Comparison of ENCODE assay signal across 8 cellular contexts in genomic region chr3:122609798-122610559, GRCh38. TPM values are rescaled to one million over a fixed set of nuclear protein-coding genes. Genes with fewer than 3 reads are reported as not detected.
A peak's percentile ranks its signal among the peaks of the same experiment; 100 is the strongest.
DNase-seq lines count a peak whose midpoint lies in the region; ATAC-seq and TF ChIP-seq lines count a peak whose summit lies in the region.

No MANE protein-coding gene starts in this region.

- H3K4me3 Mint-ChIP-seq in activated naive CD8-positive, alpha-beta T cell treated with anti-CD3 and anti-CD28 coated beads for 36 hours, result peak overlapping the region; percentile 35

- H3K4me3 ChIP-seq in GM12864 (ENCODE audit: low read depth, low read length), result no peak overlapping the region
- peak overlapping the region; percentile 55 for H3K4me3 ChIP-seq in skeletal muscle satellite cell (ENCODE audit: low read length)
- H3K4me3 ChIP-seq in heart left ventricle, result no peak overlapping the region

- H3K27ac Mint-ChIP-seq in activated naive CD8-positive, alpha-beta T cell treated with anti-CD3 and anti-CD28 coated beads for 36 hours, result peak overlapping the region; percentile 89

- DNase-seq in GM12864 (ENCODE audit: low read depth) (peak; percentile 92), HS-5 (ENCODE audit: low read depth) (peak; percentile 71), heart left ventricle (no peak), NCI-H1105 treated with DMSO at 0.1 percent for 48 hours (lab: John Stamatoyannopoulos, UW) (no peak), posterior vena cava (ENCODE audit: low spot score) (no peak)
- DNase-seq in activated naive CD8-positive, alpha-beta T cell treated with anti-CD3 and anti-CD28 coated beads for 36 hours, result peak; percentile 14

- no peak for TF ChIP-seq CTCF in GM12864 (IDR thresholded peaks at IDR 0.05; ENCODE audit: low read depth, low read length, missing control alignments)
- TF ChIP-seq CTCF in heart left ventricle (IDR thresholded peaks at IDR 0.05), result no peak

- no peaks in the 10 kb centered on the region for H3K27me3 Mint-ChIP-seq in activated naive CD8-positive, alpha-beta T cell treated with anti-CD3 and anti-CD28 coated beads for 36 hours

- H3K4me1 ChIP-seq in skeletal muscle satellite cell (ENCODE audit: control insufficient read depth, insufficient read depth, low read length) (peaks cover 8% of the 10 kb centered on the region), heart left ventricle (peaks cover 0 to 14% (median 0%) of the 10 kb centered on the region in 12 donors)

- intact Hi-C loops in heart left ventricle (cut with DNase I) (no loop called here), posterior vena cava (cut with DNase I) (no loop called here)

- H3K4me2 ChIP-seq in skeletal muscle satellite cell (ENCODE audit: low read length), result peak overlapping the region; percentile 72

- H3K27ac ChIP-seq in heart left ventricle, result peak overlapping the region in 1 of 12 donors; percentile 69

- H3K36me3 Mint-ChIP-seq in activated naive CD8-positive, alpha-beta T cell treated with anti-CD3 and anti-CD28 coated beads for 36 hours, result peaks cover 29% of the 10 kb centered on the region

- 78 to 86% (median 84%) methylated on average over 7 of the region's 7 CpGs for WGBS in heart left ventricle, 4 donors

- no peaks in the 10 kb centered on the region for H3K27me3 ChIP-seq in skeletal muscle satellite cell (ENCODE audit: control insufficient read depth, insufficient read depth, low read length)
- H3K27me3 ChIP-seq in heart left ventricle, result no peaks in the 10 kb centered on the region

- H3K36me3 ChIP-seq in skeletal muscle satellite cell (ENCODE audit: insufficient read depth, low read length) (no peaks in the 10 kb centered on the region), heart left ventricle (no peaks in the 10 kb centered on the region)

- H3K9me3 ChIP-seq in skeletal muscle satellite cell (replicated peaks; ENCODE audit: low read length) (no peaks in the 10 kb centered on the region), heart left ventricle (no peaks in the 10 kb centered on the region)

- H3K9ac ChIP-seq in skeletal muscle satellite cell (ENCODE audit: low read depth, low read length), result peak overlapping the region; percentile 45

- peak; percentile 94 for ATAC-seq in GM21529 (IDR thresholded peaks at IDR 0.05; ENCODE audit: unreplicated experiment)
- ATAC-seq in heart left ventricle, result no peak

- no peak for TF ChIP-seq POLR2A in heart left ventricle (IDR thresholded peaks at IDR 0.05)

- H3K9me3 Mint-ChIP-seq in activated naive CD8-positive, alpha-beta T cell treated with anti-CD3 and anti-CD28 coated beads for 36 hours, result peaks cover 11% of the 10 kb centered on the region

- peaks cover 24% of the 10 kb centered on the region for H3K4me1 Mint-ChIP-seq in activated naive CD8-positive, alpha-beta T cell treated with anti-CD3 and anti-CD28 coated beads for 36 hours

RNA-seq across cellular contexts. Expression of gene PARP15, which starts 32.5 kb away (rescaled TPM):
- 1 to 10 TPM; 8.7 to 9.1 TPM for total RNA-seq in activated naive CD8-positive, alpha-beta T cell treated with anti-CD3 and anti-CD28 coated beads for 36 hours
- total RNA-seq in skeletal muscle satellite cell (2012; rRNA removed), result 0.25 TPM in 1 of 2 replicates, not detected in the other
- total RNA-seq in heart left ventricle, result 1 to 10 TPM in 3 of 9 donors, under 1 TPM in 6; 0.23 to 2.9 (median 0.67) TPM
- 1 to 10 TPM in 1 of 2 donors, under 1 TPM in 1; 0.21 to 1.1 TPM for polyA plus RNA-seq in heart left ventricle
- 1 to 10 TPM; 2.5 to 3.5 TPM for total RNA-seq in posterior vena cava

RNA-seq across cellular contexts. Expression of gene DTX3L, which starts 45.8 kb away (rescaled TPM):
- 10 to 100 TPM; 52.8 to 54.9 TPM for total RNA-seq in activated naive CD8-positive, alpha-beta T cell treated with anti-CD3 and anti-CD28 coated beads for 36 hours
- total RNA-seq in skeletal muscle satellite cell (2012; rRNA removed), result 11.4 and 11.7 TPM in 2 replicates
- 10 to 100 TPM; 10.2 to 78.2 (median 13.4) TPM for total RNA-seq in heart left ventricle
- polyA plus RNA-seq in heart left ventricle, result 1 to 10 TPM; 4.8 to 5.7 TPM
- total RNA-seq in posterior vena cava, result 10 to 100 TPM; 22.8 to 32.0 TPM

RNA-seq across cellular contexts. Expression of gene PARP9, which starts 45.9 kb away (rescaled TPM):
- 10 to 100 TPM; 39.0 to 40.9 TPM for total RNA-seq in activated naive CD8-positive, alpha-beta T cell treated with anti-CD3 and anti-CD28 coated beads for 36 hours
- total RNA-seq in skeletal muscle satellite cell (2012; rRNA removed), result 9.2 and 10.4 TPM in 2 replicates
- total RNA-seq in heart left ventricle (10 to 100 TPM in 8 of 9 donors, 1 to 10 TPM in 1; 8.5 to 73.0 (median 15.1) TPM), posterior vena cava (10 to 100 TPM; 29.8 to 31.9 TPM)
- polyA plus RNA-seq in heart left ventricle, result 1 to 10 TPM; 8.2 to 8.8 TPM

Comparison
In these comparisons a context has a peak if more than half of its experiments do, and no peak if none do; other contexts are left out.
1. DNase-seq: peak in GM12864 (single experiment), HS-5 (single experiment) and activated naive CD8-positive, alpha-beta T cell treated with anti-CD3 and anti-CD28 coated beads for 36 hours (single experiment); none in heart left ventricle (0 of 5), NCI-H1105 treated with DMSO at 0.1 percent for 48 hours (single experiment) and posterior vena cava (single experiment).